In the genomic region with DNA sequence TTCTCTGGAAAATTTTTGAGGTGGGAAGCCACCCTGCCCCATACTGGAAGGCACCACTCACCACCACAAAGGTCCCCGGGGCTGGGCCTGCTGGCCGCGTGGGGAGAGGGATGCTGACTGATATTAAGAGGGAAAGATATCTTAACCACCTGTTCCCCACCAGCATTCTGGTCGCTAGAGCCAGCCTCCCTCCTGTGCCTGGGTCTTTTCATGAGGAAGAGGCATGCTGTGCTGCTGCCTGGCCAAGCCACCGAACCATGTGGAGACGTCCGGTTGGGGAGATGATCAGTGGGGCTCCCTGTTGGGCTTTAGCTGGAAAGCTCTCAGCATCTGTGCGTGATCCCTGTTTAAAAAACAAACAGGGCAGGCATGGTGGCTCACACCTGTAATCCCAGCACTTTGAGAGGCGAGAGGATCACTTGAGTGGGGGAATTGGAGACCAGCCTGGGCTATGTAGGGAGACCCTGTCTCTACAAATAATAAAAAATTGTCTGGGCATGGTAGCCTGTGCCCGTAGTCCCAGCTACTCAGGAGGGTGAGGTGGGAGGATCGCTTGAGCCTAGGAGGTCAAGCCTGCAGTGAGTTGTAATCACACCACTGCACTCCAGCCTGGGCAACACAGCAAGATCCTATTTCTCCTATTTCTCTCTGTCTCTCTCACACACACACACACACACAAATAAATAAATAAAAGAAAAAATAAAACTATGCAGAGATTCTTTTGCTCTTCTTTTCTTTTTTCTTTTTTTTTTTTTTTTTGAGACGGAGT, we compare ENCODE assay signal across 8 cellular contexts. TPM values are rescaled to one million over a fixed set of nuclear protein-coding genes. Genes with fewer than 3 reads are reported as not detected.
DNase-seq lines count a peak whose midpoint lies in the region; ATAC-seq and TF ChIP-seq lines count a peak whose summit lies in the region.

No MANE protein-coding gene starts in this region.

- no peak for TF ChIP-seq CTCF in chondrocyte (IDR thresholded peaks at IDR 0.05)

- H3K9me3 Mint-ChIP-seq in T-cell, result no peaks in the 10 kb centered on the region
- H3K9me3 Mint-ChIP-seq in chondrocyte (ENCODE audit: low read depth), result no peaks in the 10 kb centered on the region
- H3K9me3 Mint-ChIP-seq in memory B cell, result no peaks in the 10 kb centered on the region
- H3K9me3 Mint-ChIP-seq in stimulated activated naive CD8-positive, alpha-beta T cell treated with anti-CD3 and anti-CD28 coated beads, Interleukin-15, Interleukin-2, amounts not matched to agents 100 ng/mL and 50 ng/mL, for 24 hours, result no peaks in the 10 kb centered on the region

- H3K27me3 Mint-ChIP-seq in T-cell (no peaks in the 10 kb centered on the region), chondrocyte (ENCODE audit: low read depth) (no peaks in the 10 kb centered on the region), memory B cell (no peaks in the 10 kb centered on the region)
- no peaks in the 10 kb centered on the region for H3K27me3 Mint-ChIP-seq in stimulated activated naive CD8-positive, alpha-beta T cell treated with anti-CD3 and anti-CD28 coated beads, Interleukin-15, Interleukin-2, amounts not matched to agents 100 ng/mL and 50 ng/mL, for 24 hours

- POLR2A ChIA-PET in T-cell (lab: Charles Lee), result interaction anchor here in 1 of 2 donors (0.7 kb wide), 1 partner anchor 31 kb away, joined by 9 read pairs; no protein-coding TSS in a partner anchor

- peaks cover 44 to 58% (median 46%) of the 10 kb centered on the region in 3 donors for H3K4me1 Mint-ChIP-seq in T-cell
- H3K4me1 Mint-ChIP-seq in chondrocyte (ENCODE audit: low read depth), result peaks cover 30% of the 10 kb centered on the region
- H3K4me1 Mint-ChIP-seq in memory B cell, result peaks cover 25% of the 10 kb centered on the region
- peaks cover 49% of the 10 kb centered on the region for H3K4me1 Mint-ChIP-seq in stimulated activated naive CD8-positive, alpha-beta T cell treated with anti-CD3 and anti-CD28 coated beads, Interleukin-15, Interleukin-2, amounts not matched to agents 100 ng/mL and 50 ng/mL, for 24 hours (ENCODE audit: low read depth)

- H3K36me3 Mint-ChIP-seq in T-cell, result peaks cover 12% of the 10 kb centered on the region
- H3K36me3 Mint-ChIP-seq in chondrocyte (ENCODE audit: low read depth), result peaks cover 2% of the 10 kb centered on the region
- peaks cover 13% of the 10 kb centered on the region for H3K36me3 Mint-ChIP-seq in memory B cell
- H3K36me3 Mint-ChIP-seq in stimulated activated naive CD8-positive, alpha-beta T cell treated with anti-CD3 and anti-CD28 coated beads, Interleukin-15, Interleukin-2, amounts not matched to agents 100 ng/mL and 50 ng/mL, for 24 hours (ENCODE audit: low read depth), result peaks cover 39% of the 10 kb centered on the region

- DNase-seq in NCI-H2227 (lab: John Stamatoyannopoulos, UW; ENCODE audit: unreplicated experiment), result peak; percentile 13
- DNase-seq in NCI-H2227 treated with DMSO at 0.1 percent for 48 hours (lab: John Stamatoyannopoulos, UW), result no peak
- DNase-seq in T-cell, result peak in 3 of 34 experiments; percentile 1 to 7 (median 6)
- DNase-seq in chondrocyte (ENCODE audit: low spot score), result no peak
- DNase-seq in memory B cell (ENCODE audit: low spot score in 2 of 2), result no peak
- DNase-seq in NCI-H226, result no peak

- peak overlapping the region; percentile 100 for H3K27ac Mint-ChIP-seq in T-cell
- H3K27ac Mint-ChIP-seq in chondrocyte (ENCODE audit: unreplicated experiment), result peak overlapping the region; percentile 100
- peak overlapping the region; percentile 98 for H3K27ac Mint-ChIP-seq in memory B cell
- peak overlapping the region; percentile 98 for H3K27ac Mint-ChIP-seq in stimulated activated naive CD8-positive, alpha-beta T cell treated with anti-CD3 and anti-CD28 coated beads, Interleukin-15, Interleukin-2, amounts not matched to agents 100 ng/mL and 50 ng/mL, for 24 hours

- peak overlapping the region; percentile 95 to 99 (median 98) for H3K4me3 Mint-ChIP-seq in T-cell
- H3K4me3 Mint-ChIP-seq in chondrocyte (ENCODE audit: unreplicated experiment), result peak overlapping the region; percentile 99
- H3K4me3 Mint-ChIP-seq in memory B cell, result peak overlapping the region; percentile 94
- peak overlapping the region; percentile 98 for H3K4me3 Mint-ChIP-seq in stimulated activated naive CD8-positive, alpha-beta T cell treated with anti-CD3 and anti-CD28 coated beads, Interleukin-15, Interleukin-2, amounts not matched to agents 100 ng/mL and 50 ng/mL, for 24 hours

- ATAC-seq in T-cell (replicated peaks in 1 of 4) (no peak), memory B cell (ENCODE audit: low read depth) (no peak), HG03457 (IDR thresholded peaks at IDR 0.05; ENCODE audit: unreplicated experiment) (no peak)

- CTCF ChIA-PET in T-cell (lab: Charles Lee), result no interaction called here

RNA-seq across cellular contexts. Expression of gene KLHL18, which starts 1.0 kb away (rescaled TPM):
- total RNA-seq in T-cell, result 10 to 100 TPM; 20.2 to 41.3 (median 25.7) TPM
- total RNA-seq in chondrocyte, result 31.9 to 34.6 TPM (median 32.3 TPM) in 3 replicates

RNA-seq across cellular contexts. Expression of gene KIF9, which starts 1.2 kb away (rescaled TPM):
- total RNA-seq in T-cell, result 10 to 100 TPM in 2 of 5 donors, 1 to 10 TPM in 3; 2.6 to 15.2 (median 2.9) TPM
- 3.9 to 4.5 TPM (median 4.3 TPM) in 3 replicates for total RNA-seq in chondrocyte
